Comparison of ENCODE assay signal across 12 cellular contexts in genomic region chr14:102029956-102030355, GRCh38. TPM values are rescaled to one million over a fixed set of nuclear protein-coding genes. Genes with fewer than 3 reads are reported as not detected.
A peak's percentile ranks its signal among the peaks of the same experiment; 100 is the strongest.
DNase-seq lines count a peak whose midpoint lies in the region; ATAC-seq and TF ChIP-seq lines count a peak whose summit lies in the region.
"Had no signal": no experiment of that assay in that cellular context is flagged by ENCODE, and none has a peak within 500 bp of the region (broad histone marks: within the 10 kb centered on the region; RNA-seq: fewer than 3 reads in every experiment).

No MANE protein-coding gene starts in this region.

- peak overlapping the region; percentile 46 for H3K27ac Mint-ChIP-seq in activated naive CD4-positive, alpha-beta T cell treated with anti-CD3 and anti-CD28 coated beads, Interleukin-2, amount 10 ng/mL, durations not matched to agents 7 days and 5 days
- peak overlapping the region; percentile 76 for H3K27ac Mint-ChIP-seq in progenitor cell of endocrine pancreas
- H3K27ac Mint-ChIP-seq: activated naive CD4-positive, alpha-beta T cell treated with anti-CD3 and anti-CD28 coated beads, Interleukin-2, amount 50 U/mL, for 24 hours had no signal

- no peaks in the 10 kb centered on the region for H3K9me3 Mint-ChIP-seq in activated naive CD4-positive, alpha-beta T cell treated with anti-CD3 and anti-CD28 coated beads, Interleukin-2, amount 10 ng/mL, durations not matched to agents 7 days and 5 days
- no peaks in the 10 kb centered on the region for H3K9me3 Mint-ChIP-seq in progenitor cell of endocrine pancreas (ENCODE audit: low read depth)
- H3K9me3 Mint-ChIP-seq: activated naive CD4-positive, alpha-beta T cell treated with anti-CD3 and anti-CD28 coated beads, Interleukin-2, amount 50 U/mL, for 24 hours had no signal

- no peak for ATAC-seq in GM21529 (IDR thresholded peaks at IDR 0.05; ENCODE audit: unreplicated experiment)
- no peak for ATAC-seq in HG03442 (IDR thresholded peaks at IDR 0.05; ENCODE audit: unreplicated experiment)

- no peaks in the 10 kb centered on the region for H3K27me3 Mint-ChIP-seq in activated naive CD4-positive, alpha-beta T cell treated with anti-CD3 and anti-CD28 coated beads, Interleukin-2, amount 10 ng/mL, durations not matched to agents 7 days and 5 days
- H3K27me3 Mint-ChIP-seq in progenitor cell of endocrine pancreas = no peaks in the 10 kb centered on the region
- H3K27me3 Mint-ChIP-seq: activated naive CD4-positive, alpha-beta T cell treated with anti-CD3 and anti-CD28 coated beads, Interleukin-2, amount 50 U/mL, for 24 hours had no signal

- H3K36me3 Mint-ChIP-seq in activated naive CD4-positive, alpha-beta T cell treated with anti-CD3 and anti-CD28 coated beads, Interleukin-2, amount 10 ng/mL, durations not matched to agents 7 days and 5 days = peaks cover 67% of the 10 kb centered on the region
- peaks cover 39% of the 10 kb centered on the region for H3K36me3 Mint-ChIP-seq in progenitor cell of endocrine pancreas (ENCODE audit: insufficient read depth)

- no peak for DNase-seq in activated naive CD4-positive, alpha-beta T cell treated with anti-CD3 and anti-CD28 coated beads, Interleukin-2, amount 10 ng/mL, durations not matched to agents 7 days and 5 days
- DNase-seq in activated naive CD4-positive, alpha-beta T cell treated with anti-CD3 and anti-CD28 coated beads, Interleukin-2, amount 50 U/mL, for 16 hours = no peak
- peak; percentile 55 for DNase-seq in NCI-H1694 (lab: John Stamatoyannopoulos, UW)
- DNase-seq in cardiac fibroblast (ENCODE audit: low read depth in 2 of 2) = peak; percentile 22 to 43
- no peak for DNase-seq in progenitor cell of endocrine pancreas (ENCODE audit: low spot score, unreplicated experiment)
- DNase-seq in DMS53 treated with DMSO at 0.1 percent for 48 hours (lab: John Stamatoyannopoulos, UW; ENCODE audit: unreplicated experiment) = no peak
- DNase-seq: BE2C; stimulated activated CD4-positive, alpha-beta T cell treated with anti-CD3 and anti-CD28 coated beads, Interleukin-2, amount 100 ng/mL, for 48 hours; T-helper 1 cell had no signal

- no peak overlapping the region for H3K4me3 ChIP-seq in cardiac fibroblast (replicated peaks in 1 of 2; ENCODE audit: low read depth in 2 of 2, low read length in 2 of 2)

- CTCF ChIA-PET in activated naive CD4-positive, alpha-beta T cell treated with anti-CD3 and anti-CD28 coated beads, Interleukin-2, amount 10 ng/mL, durations not matched to agents 7 days and 5 days (lab: Charles Lee) = interaction anchor here (1.1 kb wide), 1 partner anchor 10 kb away, joined by 3 read pairs; no protein-coding TSS in a partner anchor

- H3K4me3 Mint-ChIP-seq in activated naive CD4-positive, alpha-beta T cell treated with anti-CD3 and anti-CD28 coated beads, Interleukin-2, amount 10 ng/mL, durations not matched to agents 7 days and 5 days = no peak overlapping the region
- no peak overlapping the region for H3K4me3 Mint-ChIP-seq in progenitor cell of endocrine pancreas (ENCODE audit: low read depth)
- H3K4me3 Mint-ChIP-seq: activated naive CD4-positive, alpha-beta T cell treated with anti-CD3 and anti-CD28 coated beads, Interleukin-2, amount 50 U/mL, for 24 hours had no signal

- H3K4me1 Mint-ChIP-seq in activated naive CD4-positive, alpha-beta T cell treated with anti-CD3 and anti-CD28 coated beads, Interleukin-2, amount 10 ng/mL, durations not matched to agents 7 days and 5 days = no peaks in the 10 kb centered on the region
- no peaks in the 10 kb centered on the region for H3K4me1 Mint-ChIP-seq in progenitor cell of endocrine pancreas (ENCODE audit: low read depth)
- H3K4me1 Mint-ChIP-seq: activated naive CD4-positive, alpha-beta T cell treated with anti-CD3 and anti-CD28 coated beads, Interleukin-2, amount 50 U/mL, for 24 hours had no signal

- TF ChIP-seq CTCF in cardiac fibroblast (IDR thresholded peaks at IDR 0.05; ENCODE audit: low read depth, low read length) = no peak
- TF ChIP-seq CTCF in progenitor cell of endocrine pancreas (IDR thresholded peaks at IDR 0.05; ENCODE audit: unreplicated experiment) = no peak

RNA-seq across cellular contexts. Expression of gene HSP90AA1, which starts 56.9 kb away (rescaled TPM):
- total RNA-seq in progenitor cell of endocrine pancreas = 796 and 811 TPM in 2 replicates

Comparison
In these comparisons a context has a peak if more than half of its experiments do, and no peak if none do; other contexts are left out.
1. DNase-seq: peak in NCI-H1694 (single experiment) and cardiac fibroblast (2 of 2); none in activated naive CD4-positive, alpha-beta T cell treated with anti-CD3 and anti-CD28 coated beads, Interleukin-2, amount 10 ng/mL, durations not matched to agents 7 days and 5 days (single experiment), activated naive CD4-positive, alpha-beta T cell treated with anti-CD3 and anti-CD28 coated beads, Interleukin-2, amount 50 U/mL, for 16 hours (single experiment), progenitor cell of endocrine pancreas (single experiment) and DMS53 treated with DMSO at 0.1 percent for 48 hours (single experiment).